2 cellular contexts compared by ENCODE assay signal in the genomic region with DNA sequence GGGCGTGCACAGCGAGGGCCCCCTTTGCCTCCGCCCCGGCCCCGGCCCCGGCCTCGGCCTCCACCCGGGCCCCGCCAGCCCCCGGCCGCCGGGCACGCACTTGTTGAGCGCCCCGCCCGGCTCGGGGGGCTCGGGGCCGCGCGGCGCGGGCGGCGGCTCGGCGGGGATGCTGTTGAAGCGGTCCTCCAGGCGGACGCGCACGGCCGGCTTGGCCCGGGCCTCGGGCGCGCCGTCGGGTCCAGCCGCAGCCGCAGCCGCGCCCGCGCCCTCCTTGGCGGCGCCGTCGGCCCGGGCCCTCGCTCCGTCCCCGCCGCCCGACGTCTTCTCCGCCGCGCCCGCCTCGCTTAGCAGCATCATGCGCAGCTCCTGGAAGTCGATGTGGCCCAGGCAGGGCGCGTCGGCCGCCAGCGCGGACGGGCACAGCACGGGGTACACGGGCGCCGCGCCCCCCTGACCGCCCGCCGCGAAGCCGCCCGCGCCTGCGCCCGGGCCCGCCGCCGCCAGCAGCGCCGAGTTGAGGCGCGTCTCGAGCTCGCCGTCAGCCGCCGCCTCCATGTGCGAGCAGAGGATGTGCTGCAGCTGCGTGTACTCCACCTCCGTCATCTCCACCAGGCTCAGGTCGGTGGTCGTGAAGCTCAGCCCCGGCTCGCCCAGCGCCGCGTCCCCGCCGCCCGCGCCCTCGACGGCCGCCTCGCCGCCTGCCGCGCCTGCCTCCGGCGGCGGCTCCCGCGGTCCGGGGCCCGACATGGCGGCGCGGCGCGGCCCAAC.
TF ChIP-seq lines count a peak whose summit lies in the region.

No MANE protein-coding gene starts in this region.

TF ChIP-seq in K562, 482 proteins besides CTCF, POLR2A, EP300 and RAD21 (continued from another document and continues in another):
- no peak for TF ChIP-seq KAT8 (IDR thresholded peaks at IDR 0.05; ENCODE audit: low read depth)
- TF ChIP-seq ZNF57 (CRISPR knock-in tag; IDR thresholded peaks at IDR 0.05): no peak
- no peak for TF ChIP-seq SLC30A9 (CRISPR knock-in tag; IDR thresholded peaks at IDR 0.05)
- no peak for TF ChIP-seq ZNF184 (CRISPR knock-in tag; IDR thresholded peaks at IDR 0.05)
- no peak for TF ChIP-seq MTF1 (CRISPR knock-in tag; IDR thresholded peaks at IDR 0.05; ENCODE audit: borderline replicate concordance)
- peak; percentile 31; the same call in 1 of the 2 replicates for TF ChIP-seq PHF8 (IDR thresholded peaks at IDR 0.05; ENCODE audit: borderline replicate concordance, low read length)
- peak; percentile 37; the same call in 1 of the 2 replicates for TF ChIP-seq POLR2G (IDR thresholded peaks at IDR 0.05; ENCODE audit: low read depth, low read length)
- no peak for TF ChIP-seq MLX (CRISPR knock-in tag; conservative IDR thresholded peaks at IDR 0.05)
- TF ChIP-seq ZC3H11A (IDR thresholded peaks at IDR 0.05; ENCODE audit: low read depth, low read length): no peak
- TF ChIP-seq CXXC5 (CRISPR knock-in tag; IDR thresholded peaks at IDR 0.05): peak; percentile 51
- TF ChIP-seq DACH1 (IDR thresholded peaks at IDR 0.05; ENCODE audit: partially characterized antibody): no peak
- TF ChIP-seq ATF3 (IDR thresholded peaks at IDR 0.05): no peak
- TF ChIP-seq ATF3 (CRISPR knock-in tag; conservative IDR thresholded peaks at IDR 0.05): no peak
- TF ChIP-seq CEBPG (CRISPR knock-in tag; IDR thresholded peaks at IDR 0.05): no peak
- TF ChIP-seq CEBPG (tag; conservative IDR thresholded peaks at IDR 0.05 in 1 of 2, IDR thresholded peaks at IDR 0.05 in 1 of 2): no peak
- no peak for TF ChIP-seq MITF (IDR thresholded peaks at IDR 0.05)
- TF ChIP-seq NR2C2 (CRISPR knock-in tag; IDR thresholded peaks at IDR 0.05): no peak
- TF ChIP-seq NR2C2 (tag; IDR thresholded peaks at IDR 0.05): no peak
- TF ChIP-seq ZNF511 (CRISPR knock-in tag; IDR thresholded peaks at IDR 0.05): no peak
- TF ChIP-seq, protein P1, sequence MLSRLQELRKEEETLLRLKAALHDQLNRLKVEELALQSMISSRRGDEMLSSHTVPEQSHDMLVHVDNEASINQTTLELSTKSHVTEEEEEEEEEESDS (CRISPR knock-in tag; IDR thresholded peaks at IDR 0.05): no peak
- no peak for TF ChIP-seq MNT (conservative IDR thresholded peaks at IDR 0.05)

TF ChIP-seq in HepG2, 621 proteins besides CTCF, POLR2A, EP300 and RAD21 (continued from another document and continues in another):
- TF ChIP-seq, protein P2, sequence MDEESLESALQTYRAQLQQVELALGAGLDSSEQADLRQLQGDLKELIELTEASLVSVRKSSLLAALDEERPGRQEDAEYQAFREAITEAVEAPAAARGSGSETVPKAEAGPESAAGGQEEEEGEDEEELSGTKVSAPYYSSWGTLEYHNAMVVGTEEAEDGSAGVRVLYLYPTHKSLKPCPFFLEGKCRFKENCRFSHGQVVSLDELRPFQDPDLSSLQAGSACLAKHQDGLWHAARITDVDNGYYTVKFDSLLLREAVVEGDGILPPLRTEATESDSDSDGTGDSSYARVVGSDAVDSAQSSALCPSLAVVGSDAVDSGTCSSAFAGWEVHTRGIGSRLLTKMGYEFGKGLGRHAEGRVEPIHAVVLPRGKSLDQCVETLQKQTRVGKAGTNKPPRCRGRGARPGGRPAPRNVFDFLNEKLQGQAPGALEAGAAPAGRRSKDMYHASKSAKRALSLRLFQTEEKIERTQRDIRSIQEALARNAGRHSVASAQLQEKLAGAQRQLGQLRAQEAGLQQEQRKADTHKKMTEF (CRISPR knock-in tag; IDR thresholded peaks at IDR 0.05): peak; percentile 12; the same call in 1 of the 2 replicates
- no peak for TF ChIP-seq NFATC3 (CRISPR knock-in tag; IDR thresholded peaks at IDR 0.05)
- TF ChIP-seq HOXA9 (CRISPR knock-in tag; IDR thresholded peaks at IDR 0.05; ENCODE audit: borderline replicate concordance): no peak
- TF ChIP-seq MLLT10 (CRISPR knock-in tag; IDR thresholded peaks at IDR 0.05): no peak
- no peak for TF ChIP-seq LRRFIP1 (CRISPR knock-in tag; conservative IDR thresholded peaks at IDR 0.05)
- TF ChIP-seq, protein P3, sequence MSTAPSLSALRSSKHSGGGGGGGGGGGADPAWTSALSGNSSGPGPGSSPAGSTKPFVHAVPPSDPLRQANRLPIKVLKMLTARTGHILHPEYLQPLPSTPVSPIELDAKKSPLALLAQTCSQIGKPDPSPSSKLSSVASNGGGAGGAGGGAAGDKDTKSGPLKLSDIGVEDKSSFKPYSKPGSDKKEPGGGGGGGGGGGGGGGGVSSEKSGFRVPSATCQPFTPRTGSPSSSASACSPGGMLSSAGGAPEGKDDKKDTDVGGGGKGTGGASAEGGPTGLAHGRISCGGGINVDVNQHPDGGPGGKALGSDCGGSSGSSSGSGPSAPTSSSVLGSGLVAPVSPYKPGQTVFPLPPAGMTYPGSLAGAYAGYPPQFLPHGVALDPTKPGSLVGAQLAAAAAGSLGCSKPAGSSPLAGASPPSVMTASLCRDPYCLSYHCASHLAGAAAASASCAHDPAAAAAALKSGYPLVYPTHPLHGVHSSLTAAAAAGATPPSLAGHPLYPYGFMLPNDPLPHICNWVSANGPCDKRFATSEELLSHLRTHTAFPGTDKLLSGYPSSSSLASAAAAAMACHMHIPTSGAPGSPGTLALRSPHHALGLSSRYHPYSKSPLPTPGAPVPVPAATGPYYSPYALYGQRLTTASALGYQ (CRISPR knock-in tag; IDR thresholded peaks at IDR 0.05): no peak
- TF ChIP-seq, protein P4, sequence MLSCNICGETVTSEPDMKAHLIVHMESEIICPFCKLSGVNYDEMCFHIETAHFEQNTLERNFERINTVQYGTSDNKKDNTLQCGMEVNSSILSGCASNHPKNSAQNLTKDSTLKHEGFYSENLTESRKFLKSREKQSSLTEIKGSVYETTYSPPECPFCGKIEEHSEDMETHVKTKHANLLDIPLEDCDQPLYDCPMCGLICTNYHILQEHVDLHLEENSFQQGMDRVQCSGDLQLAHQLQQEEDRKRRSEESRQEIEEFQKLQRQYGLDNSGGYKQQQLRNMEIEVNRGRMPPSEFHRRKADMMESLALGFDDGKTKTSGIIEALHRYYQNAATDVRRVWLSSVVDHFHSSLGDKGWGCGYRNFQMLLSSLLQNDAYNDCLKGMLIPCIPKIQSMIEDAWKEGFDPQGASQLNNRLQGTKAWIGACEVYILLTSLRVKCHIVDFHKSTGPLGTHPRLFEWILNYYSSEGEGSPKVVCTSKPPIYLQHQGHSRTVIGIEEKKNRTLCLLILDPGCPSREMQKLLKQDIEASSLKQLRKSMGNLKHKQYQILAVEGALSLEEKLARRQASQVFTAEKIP (CRISPR knock-in tag; IDR thresholded peaks at IDR 0.05; ENCODE audit: borderline replicate concordance): no peak
- no peak for TF ChIP-seq ZBTB46 (CRISPR knock-in tag; IDR thresholded peaks at IDR 0.05; ENCODE audit: borderline replicate concordance)
- TF ChIP-seq, protein P5, sequence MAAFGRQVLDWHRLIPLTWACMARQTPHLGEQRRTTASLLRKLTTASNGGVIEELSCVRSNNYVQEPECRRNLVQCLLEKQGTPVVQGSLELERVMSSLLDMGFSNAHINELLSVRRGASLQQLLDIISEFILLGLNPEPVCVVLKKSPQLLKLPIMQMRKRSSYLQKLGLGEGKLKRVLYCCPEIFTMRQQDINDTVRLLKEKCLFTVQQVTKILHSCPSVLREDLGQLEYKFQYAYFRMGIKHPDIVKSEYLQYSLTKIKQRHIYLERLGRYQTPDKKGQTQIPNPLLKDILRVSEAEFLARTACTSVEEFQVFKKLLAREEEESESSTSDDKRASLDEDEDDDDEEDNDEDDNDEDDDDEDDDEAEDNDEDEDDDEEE (CRISPR knock-in tag; IDR thresholded peaks at IDR 0.05): 0 out of 2 replicates have a peak, but pooled peaks have one; percentile 34
- TF ChIP-seq, protein P6, sequence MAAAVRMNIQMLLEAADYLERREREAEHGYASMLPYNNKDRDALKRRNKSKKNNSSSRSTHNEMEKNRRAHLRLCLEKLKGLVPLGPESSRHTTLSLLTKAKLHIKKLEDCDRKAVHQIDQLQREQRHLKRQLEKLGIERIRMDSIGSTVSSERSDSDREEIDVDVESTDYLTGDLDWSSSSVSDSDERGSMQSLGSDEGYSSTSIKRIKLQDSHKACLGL (CRISPR knock-in tag; IDR thresholded peaks at IDR 0.05): peak; percentile 51; the same call in 1 of the 2 replicates
- TF ChIP-seq, protein P7, sequence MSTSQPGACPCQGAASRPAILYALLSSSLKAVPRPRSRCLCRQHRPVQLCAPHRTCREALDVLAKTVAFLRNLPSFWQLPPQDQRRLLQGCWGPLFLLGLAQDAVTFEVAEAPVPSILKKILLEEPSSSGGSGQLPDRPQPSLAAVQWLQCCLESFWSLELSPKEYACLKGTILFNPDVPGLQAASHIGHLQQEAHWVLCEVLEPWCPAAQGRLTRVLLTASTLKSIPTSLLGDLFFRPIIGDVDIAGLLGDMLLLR (CRISPR knock-in tag; IDR thresholded peaks at IDR 0.05): peak; percentile 71
- TF ChIP-seq TFDP2 (CRISPR knock-in tag; IDR thresholded peaks at IDR 0.05): 0 out of 2 replicates have a peak, but pooled peaks have one; percentile 28
- TF ChIP-seq ZNF10 (CRISPR knock-in tag; IDR thresholded peaks at IDR 0.05; ENCODE audit: borderline replicate concordance, low read depth): no peak
- TF ChIP-seq BRCA1 (CRISPR knock-in tag; IDR thresholded peaks at IDR 0.05): no peak
- TF ChIP-seq ZNF746 (CRISPR knock-in tag; IDR thresholded peaks at IDR 0.05): no peak; the same call in 1 of the 2 replicates
- no peak for TF ChIP-seq FIP1L1 (IDR thresholded peaks at IDR 0.05; ENCODE audit: borderline replicate concordance, insufficient read depth, low read depth, low read length)
- TF ChIP-seq SAFB2 (CRISPR knock-in tag; IDR thresholded peaks at IDR 0.05; ENCODE audit: borderline replicate concordance, low read depth): no peak
- no peak for TF ChIP-seq ELK4 (CRISPR knock-in tag; IDR thresholded peaks at IDR 0.05; ENCODE audit: borderline replicate concordance)
- no peak for TF ChIP-seq NBN (conservative IDR thresholded peaks at IDR 0.05)
- TF ChIP-seq NFRKB (IDR thresholded peaks at IDR 0.05): no peak
- TF ChIP-seq BCL3 (CRISPR knock-in tag; IDR thresholded peaks at IDR 0.05): no peak
- TF ChIP-seq, protein P8, sequence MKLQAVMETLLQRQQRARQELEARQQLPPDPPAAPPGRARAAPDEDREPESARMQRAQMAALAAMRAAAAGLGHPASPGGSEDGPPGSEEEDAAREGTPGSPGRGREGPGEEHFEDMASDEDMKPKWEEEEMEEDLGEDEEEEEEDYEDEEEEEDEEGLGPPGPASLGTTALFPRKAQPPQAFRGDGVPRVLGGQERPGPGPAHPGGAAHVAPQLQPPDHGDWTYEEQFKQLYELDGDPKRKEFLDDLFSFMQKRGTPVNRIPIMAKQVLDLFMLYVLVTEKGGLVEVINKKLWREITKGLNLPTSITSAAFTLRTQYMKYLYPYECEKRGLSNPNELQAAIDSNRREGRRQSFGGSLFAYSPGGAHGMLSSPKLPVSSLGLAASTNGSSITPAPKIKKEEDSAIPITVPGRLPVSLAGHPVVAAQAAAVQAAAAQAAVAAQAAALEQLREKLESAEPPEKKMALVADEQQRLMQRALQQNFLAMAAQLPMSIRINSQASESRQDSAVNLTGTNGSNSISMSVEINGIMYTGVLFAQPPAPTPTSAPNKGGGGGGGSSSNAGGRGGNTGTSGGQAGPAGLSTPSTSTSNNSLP (IDR thresholded peaks at IDR 0.05; ENCODE audit: low read depth, low read length): no peak
- TF ChIP-seq AKAP8 (CRISPR knock-in tag; IDR thresholded peaks at IDR 0.05): no peak
- no peak for TF ChIP-seq ZNF7 (CRISPR knock-in tag; IDR thresholded peaks at IDR 0.05)
